ENCODE assay signal across 27 cellular contexts in genomic region chr7:116490351-116490750, GRCh38. TPM values are rescaled to one million over a fixed set of nuclear protein-coding genes. Genes with fewer than 3 reads are reported as not detected.
"Had no signal": no experiment of that assay in that cellular context is flagged by ENCODE, and none has a peak within 500 bp of the region (broad histone marks: within the 10 kb centered on the region; RNA-seq: fewer than 3 reads in every experiment).

No MANE protein-coding gene starts in this region.

- H3K9me3 Mint-ChIP-seq: endodermal cell, mesothelial cell of epicardium, naive B cell had no signal

- H3K27me3 ChIP-seq: brain microvascular endothelial cell, gastroesophageal sphincter, hepatocyte, ovary, upper lobe of right lung had no signal

- ATAC-seq: activated CD4-positive, alpha-beta T cell treated with anti-CD3 and anti-CD28 coated beads for 36 hours; activated CD8-positive, alpha-beta T cell treated with anti-CD3 and anti-CD28 coated beads, Interleukin-2, amount 10 ng/mL, durations not matched to agents 7 days and 5 days; gastroesophageal sphincter; stimulated activated naive CD8-positive, alpha-beta T cell treated with anti-CD3 and anti-CD28 coated beads, Interleukin-15, Interleukin-2, amounts not matched to agents 100 U/mL and 50 U/mL, for 24 hours; upper lobe of right lung had no signal

- H3K27ac ChIP-seq: brain microvascular endothelial cell, epithelial cell of prostate, gastroesophageal sphincter, hepatocyte, ovary, prostate gland, skin epidermis, upper lobe of right lung had no signal

- H3K4me3 Mint-ChIP-seq: activated CD4-positive, alpha-beta T cell treated with anti-CD3 and anti-CD28 coated beads for 36 hours; activated CD8-positive, alpha-beta T cell treated with anti-CD3 and anti-CD28 coated beads, Interleukin-2, amount 10 ng/mL, durations not matched to agents 7 days and 5 days; activated naive CD8-positive, alpha-beta T cell; endodermal cell; mesothelial cell of epicardium; naive B cell had no signal

- H3K4me1 Mint-ChIP-seq: activated CD4-positive, alpha-beta T cell treated with anti-CD3 and anti-CD28 coated beads for 36 hours; naive B cell had no signal

- H3K9me3 ChIP-seq: gastroesophageal sphincter, ovary, prostate gland, upper lobe of right lung had no signal

- H3K4me1 ChIP-seq: prostate gland, upper lobe of right lung had no signal

- H3K36me3 Mint-ChIP-seq: activated naive CD8-positive, alpha-beta T cell; mesothelial cell of epicardium; naive B cell had no signal

- H3K27ac Mint-ChIP-seq: activated CD4-positive, alpha-beta T cell treated with anti-CD3 and anti-CD28 coated beads for 36 hours; activated CD8-positive, alpha-beta T cell treated with anti-CD3 and anti-CD28 coated beads, Interleukin-2, amount 10 ng/mL, durations not matched to agents 7 days and 5 days; activated naive CD8-positive, alpha-beta T cell; endodermal cell; naive B cell had no signal

- H3K36me3 ChIP-seq: brain microvascular endothelial cell, gastroesophageal sphincter, ovary, prostate gland, upper lobe of right lung had no signal

- H3K4me3 ChIP-seq: gastroesophageal sphincter, hepatocyte, ovary, prostate gland, skin epidermis, upper lobe of right lung had no signal

- DNase-seq: activated CD4-positive, alpha-beta T cell treated with anti-CD3 and anti-CD28 coated beads for 36 hours; activated CD4-positive, CD25-positive, alpha-beta regulatory T cell; activated CD8-positive, alpha-beta T cell treated with anti-CD3 and anti-CD28 coated beads, Interleukin-2, amount 10 ng/mL, durations not matched to agents 7 days and 5 days; activated effector memory CD4-positive, alpha-beta T cell treated with Interleukin-2 at 50 U/mL for 16 hours; activated naive CD4-positive, alpha-beta T cell treated with Interleukin-2 at 50 U/mL for 16 hours; activated T-cell treated with anti-CD3 and anti-CD28 coated beads for 4 hours; aorta; brain microvascular endothelial cell; endodermal cell; islet precursor cell; mammary epithelial cell; naive B cell; ovary; retina; stimulated activated CD4-positive, alpha-beta T cell treated with anti-CD3 and anti-CD28 coated beads, Interleukin-12 subunit alpha, Interleukin-12 subunit beta, amount 100 ng/mL, for 4 hours; stimulated activated CD4-positive, alpha-beta T cell treated with anti-CD3 and anti-CD28 coated beads, Interleukin-4, amount 100 ng/mL, for 1 hour; stimulated activated naive CD8-positive, alpha-beta T cell treated with anti-CD3 and anti-CD28 coated beads, Interleukin-15, Interleukin-2, amounts not matched to agents 100 U/mL and 50 U/mL, for 24 hours; upper lobe of right lung had no signal

RNA-seq across cellular contexts. Expression of gene CAV2, which starts 9.2 kb away (rescaled TPM):
- total RNA-seq: activated CD4-positive, alpha-beta T cell treated with anti-CD3 and anti-CD28 coated beads for 36 hours; activated CD8-positive, alpha-beta T cell treated with anti-CD3 and anti-CD28 coated beads, Interleukin-2, amount 10 ng/mL, durations not matched to agents 7 days and 5 days; T-helper 1 cell treated with Interleukin-12 subunit alpha and Interleukin-12 subunit beta and Interleukin-4 antibody, amounts not matched to agents 30 ng/mL and 1 ng/mL, for 36 hours had no signal
- polyA plus RNA-seq: neural cell had no signal

RNA-seq across cellular contexts. Expression of gene CAV1, which starts 34.5 kb away (rescaled TPM):
- total RNA-seq: activated CD8-positive, alpha-beta T cell treated with anti-CD3 and anti-CD28 coated beads, Interleukin-2, amount 10 ng/mL, durations not matched to agents 7 days and 5 days had no signal
- polyA plus RNA-seq: neural cell had no signal
